ENCODE assay signal across 8 cellular contexts in genomic region chr5:134411228-134411545, GRCh38. TPM values are rescaled to one million over a fixed set of nuclear protein-coding genes. Genes with fewer than 3 reads are reported as not detected.
A peak's percentile ranks its signal among the peaks of the same experiment; 100 is the strongest.
DNase-seq lines count a peak whose midpoint lies in the region; ATAC-seq and TF ChIP-seq lines count a peak whose summit lies in the region.

No MANE protein-coding gene starts in this region.

- peak overlapping the region; percentile 48 for H2AFZ ChIP-seq in fibroblast of lung (ENCODE audit: low read length)

- peak overlapping the region; percentile 90 for H3K4me2 ChIP-seq in fibroblast of lung (ENCODE audit: extremely low read depth, insufficient read depth, low read length)

- H3K36me3 ChIP-seq in fibroblast of lung (ENCODE audit: control insufficient read depth, insufficient read depth, low read length) (no peaks in the 10 kb centered on the region), psoas muscle (ENCODE audit: insufficient read depth in 1 of 2, low read depth in 1 of 2) (peaks cover 0 to 17% of the 10 kb centered on the region in 2 donors)

- WGBS in psoas muscle, 3 donors = 7 to 9% (median 9%) methylated on average over 9 of the region's 9 CpGs

- POLR2A ChIA-PET in RWPE1 (lab: Yijun Ruan, JAX; ENCODE audit: low non-redundant PET) = interaction anchor here (0.7 to 1.5 kb wide), 5 partner anchors 25 to 115 kb away, joined by 3 to 6 read pairs (median 3); no protein-coding TSS in a partner anchor

- H3K27ac ChIP-seq in RWPE1 = peak overlapping the region; percentile 80
- H3K27ac ChIP-seq in fibroblast of lung (ENCODE audit: insufficient read depth, low read length) = peak overlapping the region; percentile 62
- peak overlapping the region; percentile 90 for H3K27ac ChIP-seq in psoas muscle

- peak overlapping the region; percentile 75 for H3K9ac ChIP-seq in fibroblast of lung (ENCODE audit: insufficient read depth, low read length)

- ATAC-seq in psoas muscle (no peak), GM18873 (IDR thresholded peaks at IDR 0.05; ENCODE audit: low FRiP score, unreplicated experiment) (no peak)

- H3K4me1 ChIP-seq in fibroblast of lung (ENCODE audit: control insufficient read depth, extremely low read depth, insufficient read depth, low read length) (peaks cover 6% of the 10 kb centered on the region), psoas muscle (peaks cover 24% of the 10 kb centered on the region)

- no peaks in the 10 kb centered on the region for H4K20me1 ChIP-seq in fibroblast of lung (ENCODE audit: control insufficient read depth, extremely low read depth, insufficient read depth, low read length)

- peaks cover 13% of the 10 kb centered on the region for H3K79me2 ChIP-seq in fibroblast of lung (ENCODE audit: control insufficient read depth, insufficient read depth, low read length)

- DNase-seq in RWPE1 (ENCODE audit: low spot score) (no peak), fibroblast of lung (ENCODE audit: low read depth in 2 of 2) (no peak), psoas muscle (no peak), germinal center (ENCODE audit: low spot score) (no peak), DMS153 (lab: John Stamatoyannopoulos, UW) (no peak), HK-2 (ENCODE audit: unreplicated experiment) (no peak)

- intact Hi-C loops in psoas muscle (cut with DNase I) = loop anchor here (5.0 to 10.0 kb wide), 3 partner anchors 116 to 166 kb away; partner anchors contain the start of gene JADE2 (in 2 of the 2)

- TF ChIP-seq CTCF in RWPE1 (conservative IDR thresholded peaks at IDR 0.05; ENCODE audit: low read depth) (no peak), fibroblast of lung (conservative IDR thresholded peaks at IDR 0.05 in 1 of 2, IDR thresholded peaks at IDR 0.05 in 1 of 2; ENCODE audit: low read depth in 1 of 2, low read length in 2 of 2) (no peak), psoas muscle (IDR thresholded peaks at IDR 0.05) (no peak)

- H3K4me3 ChIP-seq in GM08714 (ENCODE audit: low read length) (peak overlapping the region; percentile 77), fibroblast of lung (replicated peaks in 1 of 4; ENCODE audit: control extremely low read depth in 1 of 4, insufficient read depth in 1 of 4, low read depth in 3 of 4, low read length in 4 of 4) (peak overlapping the region; percentile 82 to 96 (median 84)), psoas muscle (peak overlapping the region; percentile 88)

- H3K27me3 ChIP-seq in fibroblast of lung (ENCODE audit: control insufficient read depth, insufficient read depth, low read length) (no peaks in the 10 kb centered on the region), psoas muscle (ENCODE audit: insufficient read depth in 3 of 3, low read length in 2 of 3) (no peaks in the 10 kb centered on the region)

- H3K9me3 ChIP-seq in fibroblast of lung (ENCODE audit: control insufficient read depth, insufficient read depth, low read depth, low read length) (no peaks in the 10 kb centered on the region), psoas muscle (no peaks in the 10 kb centered on the region)

- CTCF ChIA-PET in RWPE1 (lab: Yijun Ruan, JAX) = interaction anchor here (0.6 to 3.5 kb wide), 21 partner anchors 9 to 1619 kb away, joined by 3 to 34 read pairs (median 4); partner anchors contain the start of gene JADE2

RNA-seq across cellular contexts. Expression of gene CDKN2AIPNL, which starts 0.5 kb away (rescaled TPM):
- total RNA-seq in fibroblast of lung = 24.4 and 49.2 TPM in 2 replicates
- 13.6 and 23.2 TPM in 2 replicates for polyA plus RNA-seq in fibroblast of lung
- polyA plus RNA-seq in fibroblast of lung (2012) = 16.0 and 29.0 TPM in 2 replicates
- polyA minus RNA-seq in fibroblast of lung (ENCODE audit: low replicate concordance) = 2.1 and 3.0 TPM in 2 replicates
- 10 to 100 TPM; 31.4 to 45.4 (median 39.8) TPM for total RNA-seq in psoas muscle
- 10 to 100 TPM; 35.7 to 60.9 (median 42.0) TPM for polyA plus RNA-seq in psoas muscle

RNA-seq across cellular contexts. Expression of gene UBE2B, which starts 39.8 kb away (rescaled TPM):
- total RNA-seq in fibroblast of lung = 24.4 and 31.9 TPM in 2 replicates
- 75.8 and 93.2 TPM in 2 replicates for polyA plus RNA-seq in fibroblast of lung
- polyA plus RNA-seq in fibroblast of lung (2012) = 77.7 and 93.8 TPM in 2 replicates
- 0.26 and 1.9 TPM in 2 replicates for polyA minus RNA-seq in fibroblast of lung (ENCODE audit: low replicate concordance)
- total RNA-seq in psoas muscle = 100 to 1,000 TPM; 178 to 296 (median 222) TPM
- polyA plus RNA-seq in psoas muscle = 100 to 1,000 TPM; 146 to 233 (median 187) TPM

RNA-seq across cellular contexts. Expression of gene CDKL3, which starts 44.2 kb away (rescaled TPM):
- total RNA-seq in fibroblast of lung (3.3 and 4.6 TPM in 2 replicates), psoas muscle (1 to 10 TPM; 2.5 to 7.8 (median 5.2) TPM)
- polyA plus RNA-seq in fibroblast of lung (1.7 and 2.3 TPM in 2 replicates), psoas muscle (1 to 10 TPM; 3.9 to 5.7 (median 5.0) TPM)
- polyA plus RNA-seq in fibroblast of lung (2012) = 2.7 and 3.2 TPM in 2 replicates
- polyA minus RNA-seq in fibroblast of lung (ENCODE audit: low replicate concordance) = not detected in 2 replicates
